ENCODE assay signal across 20 cellular contexts in the genomic region with DNA sequence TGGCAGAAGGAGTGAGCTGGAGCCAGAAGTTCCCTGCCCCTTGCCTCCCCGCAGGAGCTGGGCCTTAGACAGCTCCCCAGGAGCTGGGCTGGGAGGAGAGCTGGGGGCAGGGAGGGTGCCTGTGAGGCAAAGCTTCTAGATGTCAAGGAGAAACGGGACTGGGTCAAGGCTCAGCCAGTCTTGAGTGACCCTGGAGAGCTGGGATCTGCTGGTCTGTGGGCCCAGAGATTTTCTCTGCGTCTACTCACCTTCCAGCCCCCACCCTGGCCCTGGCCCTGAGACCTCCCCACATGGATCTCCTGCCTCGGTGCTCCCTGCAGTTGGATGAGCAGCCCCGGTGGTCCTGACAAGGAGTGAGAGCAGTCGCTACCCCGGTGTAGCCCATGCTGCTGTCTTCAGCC. TPM values are rescaled to one million over a fixed set of nuclear protein-coding genes. Genes with fewer than 3 reads are reported as not detected.
"Had no signal": no experiment of that assay in that cellular context is flagged by ENCODE, and none has a peak within 500 bp of the region (broad histone marks: within the 10 kb centered on the region; RNA-seq: fewer than 3 reads in every experiment).

No MANE protein-coding gene starts in this region.

- H3K27me3 ChIP-seq: right atrium auricular region, testis had no signal

- ATAC-seq: gastrocnemius medialis; left lobe of liver; natural killer cell; stimulated activated memory B cell treated with anti-CD40 and anti-IgM and Interleukin-4, amounts not matched to agents 10 μg/mL and 1 μg/mL and 100 μg/mL, for 72 hours; stimulated activated naive CD8-positive, alpha-beta T cell treated with anti-CD3 and anti-CD28 coated beads, Interleukin-15, Interleukin-2, amounts not matched to agents 100 U/mL and 50 U/mL, for 24 hours had no signal

- H3K4me3 ChIP-seq: gastrocnemius medialis, lung, prostate gland, right atrium auricular region, sigmoid colon, testis, tibial artery had no signal

- DNase-seq: foreskin fibroblast; gastrocnemius medialis; head of caudate nucleus; kidney; natural killer cell; sigmoid colon; stimulated activated CD4-positive, alpha-beta T cell treated with anti-CD3 and anti-CD28 coated beads, Interleukin-4, amount 100 ng/mL, for 4 hours; stimulated activated naive CD8-positive, alpha-beta T cell treated with anti-CD3 and anti-CD28 coated beads, Interleukin-15, Interleukin-2, amounts not matched to agents 100 U/mL and 50 U/mL, for 24 hours; substantia nigra; testis had no signal

- H3K9me3 ChIP-seq: gastrocnemius medialis, neutrophil, prostate gland, right atrium auricular region, sigmoid colon, testis, tibial artery had no signal

- H3K36me3 ChIP-seq: gastrocnemius medialis, neutrophil, prostate gland, right atrium auricular region, sigmoid colon, tibial artery had no signal

- H3K4me1 ChIP-seq: gastrocnemius medialis, parathyroid adenoma, prostate gland, right atrium auricular region, sigmoid colon, testis, tibial artery had no signal

- H3K27ac ChIP-seq: gastrocnemius medialis, neutrophil, parathyroid adenoma, prostate gland, right atrium auricular region, sigmoid colon, testis, tibial artery had no signal

RNA-seq across cellular contexts. Expression of gene SHH, which starts 20.3 kb away (rescaled TPM):
- total RNA-seq: gastrocnemius medialis, natural killer cell, omental fat pad, right atrium auricular region, sigmoid colon, skeletal muscle tissue had no signal
